8 cellular contexts compared by ENCODE assay signal in the genomic region with DNA sequence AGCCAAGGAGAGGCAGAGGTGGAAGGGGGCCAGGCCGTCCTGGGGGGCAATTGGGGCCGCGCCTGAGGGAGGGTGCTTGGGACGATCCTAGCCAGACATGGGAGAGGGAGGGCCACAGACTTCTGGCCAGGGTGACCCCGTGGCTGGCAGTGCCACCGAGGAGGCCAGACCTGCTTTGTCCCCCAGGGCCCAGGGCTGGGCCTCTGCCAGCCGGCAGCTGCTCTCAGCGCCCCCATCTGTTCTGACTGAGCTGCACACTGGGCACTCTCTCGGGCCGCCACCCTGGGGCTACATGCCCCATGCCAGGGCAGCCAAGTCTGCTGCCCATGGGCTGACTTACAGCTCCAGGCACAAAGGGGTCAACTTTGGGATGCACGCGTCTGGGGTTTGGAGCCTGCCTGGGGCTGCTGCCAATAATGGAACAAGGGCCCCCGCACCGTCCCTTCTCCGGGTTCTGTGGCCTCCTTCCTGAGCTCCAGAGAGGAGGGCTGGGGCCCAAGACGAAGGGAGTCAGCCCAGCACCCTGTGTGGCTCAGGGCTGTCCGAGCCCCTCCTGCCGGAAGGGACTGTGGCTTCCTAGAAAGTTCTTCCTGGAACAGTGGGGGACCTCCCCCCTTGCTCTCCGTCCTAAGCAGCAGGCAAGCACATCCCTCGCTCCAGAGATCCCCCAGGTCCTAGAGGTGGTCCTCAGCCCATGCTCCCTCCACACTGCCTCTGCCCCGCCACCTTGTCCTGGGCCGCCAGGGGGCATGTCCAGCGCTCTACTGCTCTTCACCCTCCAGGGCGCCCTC.
DNase-seq lines count a peak whose midpoint lies in the region; ATAC-seq and TF ChIP-seq lines count a peak whose summit lies in the region.

No MANE protein-coding gene starts in this region.

- no peaks in the 10 kb centered on the region for H3K36me3 Mint-ChIP-seq in stimulated activated effector memory CD8-positive, alpha-beta T cell treated with anti-CD3 and anti-CD28 coated beads, Interleukin-12 subunit alpha, Interleukin-12 subunit beta, amount 100 ng/mL, for 72 hours

- TF ChIP-seq POLR2A in GM18505 (IDR thresholded peaks at IDR 0.05; ENCODE audit: borderline replicate concordance, extremely low read depth, insufficient read depth, insufficient read length): no peak

- in situ Hi-C loops in KBM-7 (cut with MboI; ENCODE audit: low pct_unique_long_range_greater_than_20kb, low sequenced_read_pairs) (no loop called here), astrocyte of the spinal cord (cut with HindIII; ENCODE audit: low sequenced_read_pairs) (no loop called here)

- no peaks in the 10 kb centered on the region for H3K9me3 ChIP-seq in BLaER1

- H3K27me3 ChIP-seq in BLaER1: no peaks in the 10 kb centered on the region

- peak overlapping the region; percentile 68; the same call in 1 of the 2 replicates for H3K9ac ChIP-seq in BLaER1

- H3K4me3 Mint-ChIP-seq in stimulated activated effector memory CD8-positive, alpha-beta T cell treated with anti-CD3 and anti-CD28 coated beads, Interleukin-12 subunit alpha, Interleukin-12 subunit beta, amount 100 ng/mL, for 72 hours: peak overlapping the region; percentile 55

- H3K9me3 Mint-ChIP-seq in stimulated activated effector memory CD8-positive, alpha-beta T cell treated with anti-CD3 and anti-CD28 coated beads, Interleukin-12 subunit alpha, Interleukin-12 subunit beta, amount 100 ng/mL, for 72 hours: no peaks in the 10 kb centered on the region

- DNase-seq in KBM-7: peak; percentile 37
- DNase-seq in astrocyte of the spinal cord (ENCODE audit: low read depth, low spot score): peak; percentile 33
- DNase-seq in iPS-NIHi7 (ENCODE audit: extremely low spot score): peak; percentile 85
- no peak for DNase-seq in stimulated activated effector memory CD8-positive, alpha-beta T cell treated with anti-CD3 and anti-CD28 coated beads, Interleukin-12 subunit alpha, Interleukin-12 subunit beta, amount 100 ng/mL, for 72 hours (ENCODE audit: low spot score in 2 of 2)
- DNase-seq in 8988T: no peak

- peaks cover 21% of the 10 kb centered on the region for H4K20me1 ChIP-seq in BLaER1

- H3K4me1 Mint-ChIP-seq in stimulated activated effector memory CD8-positive, alpha-beta T cell treated with anti-CD3 and anti-CD28 coated beads, Interleukin-12 subunit alpha, Interleukin-12 subunit beta, amount 100 ng/mL, for 72 hours: peaks cover 14% of the 10 kb centered on the region

- peak overlapping the region; percentile 95 for H3K4me2 ChIP-seq in BLaER1

- peaks cover 51% of the 10 kb centered on the region for H3K4me1 ChIP-seq in BLaER1

- H3K4me3 ChIP-seq in BLaER1 (peak overlapping the region; percentile 70), astrocyte of the spinal cord (ENCODE audit: low read depth, low read length) (peak overlapping the region; percentile 24)

- TF ChIP-seq CTCF in astrocyte of the spinal cord (IDR thresholded peaks at IDR 0.05; ENCODE audit: low read depth, low read length): peak; percentile 32

- H3K27ac Mint-ChIP-seq in stimulated activated effector memory CD8-positive, alpha-beta T cell treated with anti-CD3 and anti-CD28 coated beads, Interleukin-12 subunit alpha, Interleukin-12 subunit beta, amount 100 ng/mL, for 72 hours: no peak overlapping the region

- H3K27ac ChIP-seq in BLaER1: peak overlapping the region; percentile 58; the same call in 1 of the 2 replicates

- ATAC-seq in stimulated activated effector memory CD8-positive, alpha-beta T cell treated with anti-CD3 and anti-CD28 coated beads, Interleukin-12 subunit alpha, Interleukin-12 subunit beta, amount 100 ng/mL, for 72 hours: no peak
- ATAC-seq in GM18505 (IDR thresholded peaks at IDR 0.05; ENCODE audit: unreplicated experiment) (no peak), GM21825 (IDR thresholded peaks at IDR 0.05; ENCODE audit: unreplicated experiment) (no peak)

- peaks cover 11% of the 10 kb centered on the region; the same call in 1 of the 2 replicates for H3K36me3 ChIP-seq in BLaER1

Comparison
In these comparisons a context has a peak if more than half of its experiments do, and no peak if none do; other contexts are left out.
1. DNase-seq: peak in KBM-7 (single experiment), astrocyte of the spinal cord (single experiment) and iPS-NIHi7 (single experiment); none in stimulated activated effector memory CD8-positive, alpha-beta T cell treated with anti-CD3 and anti-CD28 coated beads, Interleukin-12 subunit alpha, Interleukin-12 subunit beta, amount 100 ng/mL, for 72 hours (0 of 2) and 8988T (single experiment).